Comparison of ENCODE assay signal across 21 cellular contexts in genomic region chr7:26608402-26608801, GRCh38.
"Had no signal": no experiment of that assay in that cellular context is flagged by ENCODE, and none has a peak within 500 bp of the region (broad histone marks: within the 10 kb centered on the region; RNA-seq: fewer than 3 reads in every experiment).

No MANE protein-coding gene starts in this region.

- H3K27ac ChIP-seq: heart right ventricle, hepatocyte, left ventricle myocardium inferior, pancreas, prostate gland, stomach, testis, thyroid gland, transverse colon, upper lobe of left lung had no signal

- H2AFZ ChIP-seq: hepatocyte had no signal

- ATAC-seq: heart right ventricle; naive thymus-derived CD8-positive, alpha-beta T cell; pancreas; right cardiac atrium; stimulated activated naive B cell treated with anti-CD40 and anti-IgM and Interleukin-4, amounts not matched to agents 10 μg/mL and 1 μg/mL and 100 μg/mL, for 72 hours; stimulated activated naive CD8-positive, alpha-beta T cell treated with anti-CD3 and anti-CD28 coated beads, Interleukin-15, Interleukin-2, amounts not matched to agents 100 U/mL and 50 U/mL, for 24 hours had no signal

- H3K4me2 ChIP-seq: hepatocyte, smooth muscle cell had no signal

- H3K27me3 ChIP-seq: pancreas, stomach, testis, thyroid gland, transverse colon, upper lobe of left lung had no signal

- H3K4me3 ChIP-seq: heart right ventricle, hepatocyte, left ventricle myocardium inferior, lung, pancreas, prostate gland, smooth muscle cell, stomach, testis, thyroid gland, transverse colon, upper lobe of left lung had no signal

- H3K4me1 ChIP-seq: heart right ventricle, left ventricle myocardium inferior, pancreas, prostate gland, stomach, testis, thyroid gland, transverse colon, upper lobe of left lung had no signal

- DNase-seq: heart right ventricle; islet precursor cell; left ventricle myocardium inferior; naive thymus-derived CD8-positive, alpha-beta T cell; nucleus accumbens; pancreas; retina; right cardiac atrium; stimulated activated CD4-positive, alpha-beta T cell treated with anti-CD3 and anti-CD28 coated beads, Interleukin-1b, Interleukin-23, amount 100 ng/mL, for 48 hours; stimulated activated CD4-positive, alpha-beta T cell treated with anti-CD3 and anti-CD28 coated beads, Interleukin-2, amount 100 ng/mL, for 48 hours; stimulated activated naive B cell treated with anti-CD40 and anti-IgM and Interleukin-4, amounts not matched to agents 10 μg/mL and 1 μg/mL and 100 μg/mL, for 72 hours; stimulated activated naive CD8-positive, alpha-beta T cell treated with anti-CD3 and anti-CD28 coated beads, Interleukin-15, Interleukin-2, amounts not matched to agents 100 U/mL and 50 U/mL, for 24 hours; stomach; testis; thyroid gland; transverse colon; upper lobe of left lung had no signal

- H3K36me3 ChIP-seq: heart right ventricle, left ventricle myocardium inferior, pancreas, prostate gland, stomach, thyroid gland, transverse colon, upper lobe of left lung had no signal

- H3K9me3 ChIP-seq: heart right ventricle, left ventricle myocardium inferior, pancreas, prostate gland, stomach, testis, thyroid gland, transverse colon, upper lobe of left lung had no signal

- H3K79me2 ChIP-seq: hepatocyte had no signal
